ENCODE assay signal across 1 cellular context in genomic region chr7:36400606-36401005, GRCh38.
TF ChIP-seq lines count a peak whose summit lies in the region.

No MANE protein-coding gene starts in this region.

TF ChIP-seq in SK-N-SH treated with all-trans-retinoic acid at 6 μM for 48 hours, 23 proteins besides CTCF, POLR2A, EP300 and RAD21 (continued from another document):
- TF ChIP-seq TSHZ2 (CRISPR knock-in tag; IDR thresholded peaks at IDR 0.05) (no peak), GLIS3 (CRISPR knock-in tag; IDR thresholded peaks at IDR 0.05) (no peak)
